Comparison of ENCODE assay signal across 17 cellular contexts in genomic region chr20:39784693-39785092, GRCh38.
"Had no signal": no experiment of that assay in that cellular context is flagged by ENCODE, and none has a peak within 500 bp of the region (broad histone marks: within the 10 kb centered on the region; RNA-seq: fewer than 3 reads in every experiment).

No MANE protein-coding gene starts in this region.

- H3K27ac ChIP-seq: brain microvascular endothelial cell, coronary artery, dorsolateral prefrontal cortex, VCaP had no signal

- H3K4me3 ChIP-seq: coronary artery, dorsolateral prefrontal cortex had no signal

- H3K27me3 ChIP-seq: brain microvascular endothelial cell had no signal

- H3K36me3 ChIP-seq: brain microvascular endothelial cell had no signal

- DNase-seq: activated CD4-positive, alpha-beta memory T cell treated with anti-CD3 and anti-CD28 coated beads, Interleukin-2, amount 10 ng/mL, durations not matched to agents 7 days and 5 days; activated CD4-positive, alpha-beta T cell treated with anti-CD3 and anti-CD28 coated beads for 1 hour; activated CD4-positive, alpha-beta T cell treated with anti-CD3 and anti-CD28 coated beads for 4 hours; activated CD4-positive, alpha-beta T cell treated with anti-CD3 and anti-CD28 coated beads, Interleukin-2, amount 10 ng/mL, durations not matched to agents 7 days and 5 days; activated CD4-positive, alpha-beta T cell treated with anti-CD3 and anti-CD28 coated beads, Interleukin-2, amount 50 U/mL, for 4 hours; activated effector memory CD4-positive, alpha-beta T cell treated with Interleukin-2 at 50 U/mL for 16 hours; activated naive CD4-positive, alpha-beta T cell treated with anti-CD3 and anti-CD28 coated beads, Interleukin-2, amount 10 ng/mL, durations not matched to agents 7 days and 5 days; activated naive CD8-positive, alpha-beta T cell treated with anti-CD3 and anti-CD28 coated beads, Interleukin-2, amount 10 ng/mL, durations not matched to agents 7 days and 5 days; activated T-cell treated with anti-CD3 and anti-CD28 coated beads, Interleukin-2, amount 50 U/mL, for 4 hours; brain microvascular endothelial cell; dorsolateral prefrontal cortex; effector memory CD4-positive, alpha-beta T cell; endodermal cell; foreskin fibroblast; T-helper 2 cell had no signal
